ENCODE assay signal across 8 cellular contexts in the genomic region with DNA sequence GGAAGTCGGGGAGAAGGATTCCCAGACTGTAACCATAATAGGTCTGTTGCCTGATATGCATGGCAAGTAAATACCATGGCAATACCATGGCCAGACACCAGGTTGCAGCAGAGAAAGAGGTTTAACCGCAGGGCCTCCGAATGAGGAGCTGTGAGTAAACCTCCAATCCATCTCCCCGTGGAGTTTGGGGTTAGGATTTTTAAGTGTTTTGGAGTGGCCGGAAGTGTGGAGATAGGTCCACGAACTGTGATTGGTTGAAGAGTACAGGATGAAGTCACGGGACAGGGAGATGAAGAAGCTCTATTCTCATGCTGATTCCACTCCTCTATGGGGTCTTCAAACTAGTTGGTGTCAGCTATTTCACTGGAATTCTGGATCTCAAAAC.
DNase-seq lines count a peak whose midpoint lies in the region; ATAC-seq and TF ChIP-seq lines count a peak whose summit lies in the region.

No MANE protein-coding gene starts in this region.

- H3K27me3 ChIP-seq in DND-41 (ENCODE audit: insufficient read depth, low read length, poor library complexity) (peaks cover 7% of the 10 kb centered on the region), transverse colon (no peaks in the 10 kb centered on the region)

- peak; percentile 82 for ATAC-seq in DND-41 (ENCODE audit: insufficient read depth, low read depth)
- ATAC-seq in GM21381 (IDR thresholded peaks at IDR 0.05; ENCODE audit: unreplicated experiment): peak; percentile 88
- peak; percentile 98 for ATAC-seq in HG03565 (IDR thresholded peaks at IDR 0.05; ENCODE audit: unreplicated experiment)

- H3K79me2 ChIP-seq in DND-41 (ENCODE audit: insufficient read depth, low read length): no peaks in the 10 kb centered on the region

- no peaks in the 10 kb centered on the region for H4K20me1 ChIP-seq in DND-41 (ENCODE audit: insufficient read depth, low read length)

- no peak overlapping the region for H3K27ac ChIP-seq in DND-41 (ENCODE audit: low read length)
- no peak overlapping the region for H3K27ac ChIP-seq in transverse colon

- DNase-seq in DND-41 (peak; percentile 54), NCI-H82 (lab: John Stamatoyannopoulos, UW) (peak; percentile 90), fibroblast of the aortic adventitia (ENCODE audit: low read depth) (peak; percentile 74), non-pigmented ciliary epithelial cell (ENCODE audit: low read depth) (peak; percentile 47), transverse colon (peak; percentile 77)
- DNase-seq in activated T-cell treated with anti-CD3 and anti-CD28 coated beads, Interleukin-2, amount 50 U/mL, for 1 hour: peak; percentile 29

- H3K4me1 ChIP-seq in DND-41 (ENCODE audit: insufficient read depth, low read length) (no peaks in the 10 kb centered on the region), transverse colon (no peaks in the 10 kb centered on the region)

- H3K9me3 ChIP-seq in DND-41 (ENCODE audit: insufficient read depth, low read length, severe bottlenecking): no peaks in the 10 kb centered on the region
- no peaks in the 10 kb centered on the region for H3K9me3 ChIP-seq in transverse colon

- intact Hi-C loops in transverse colon (cut with DNase I; ENCODE audit: low total_unique reads): loop anchor here (10.0 kb wide), 1 partner anchor 193 kb away; no protein-coding TSS in a partner anchor

- no peak overlapping the region for H3K4me3 ChIP-seq in DND-41 (ENCODE audit: low read depth in 1 of 2, low read length in 2 of 2)
- no peak overlapping the region for H3K4me3 ChIP-seq in fibroblast of the aortic adventitia (ENCODE audit: low read depth, low read length)
- H3K4me3 ChIP-seq in transverse colon: no peak overlapping the region

- H3K36me3 ChIP-seq in DND-41 (ENCODE audit: insufficient read depth, low read length) (no peaks in the 10 kb centered on the region), transverse colon (no peaks in the 10 kb centered on the region)

- TF ChIP-seq EP300 in transverse colon (IDR thresholded peaks at IDR 0.05; ENCODE audit: low read depth): no peak

- TF ChIP-seq POLR2A in transverse colon (IDR thresholded peaks at IDR 0.05): no peak

- WGBS in transverse colon (ENCODE audit: low coverage in 1 of 2), 2 donors: 7 to 8% methylated on average over 5 to 7 of the region's 7 CpGs

- TF ChIP-seq CTCF in DND-41 (IDR thresholded peaks at IDR 0.05; ENCODE audit: borderline replicate concordance, extremely low read depth, low read length, poor library complexity, severe bottlenecking): peak; percentile 71
- TF ChIP-seq CTCF in fibroblast of the aortic adventitia (IDR thresholded peaks at IDR 0.05; ENCODE audit: insufficient read depth, low read length): peak; percentile 59
- TF ChIP-seq CTCF in transverse colon (IDR thresholded peaks at IDR 0.05): peak; percentile 64 to 82 (median 76)

- in situ Hi-C loops in transverse colon (cut with MboI; ENCODE audit: low pct_ligation_motif_present in 1 of 4, low pct_unique_long_range_greater_than_20kb in 1 of 4, low sequenced_read_pairs in 3 of 4): loop anchor here (10.0 to 25.0 kb wide), 4 partner anchors 163 to 193 kb away; no protein-coding TSS in a partner anchor

- H2AFZ ChIP-seq in DND-41 (ENCODE audit: low read depth, low read length): no peak overlapping the region

- no peak overlapping the region for H3K4me2 ChIP-seq in DND-41 (ENCODE audit: insufficient read depth, low read length)

- no peak overlapping the region for H3K9ac ChIP-seq in DND-41 (ENCODE audit: low read depth, low read length)

Comparison
In these comparisons a context has a peak if more than half of its experiments do, and no peak if none do; other contexts are left out.
1. DNase-seq: peak in every context shown above with its lines; median percentile 90 in NCI-H82; 77 in transverse colon; 74 in fibroblast of the aortic adventitia; 54 in DND-41; 47 in non-pigmented ciliary epithelial cell; 29 in activated T-cell treated with anti-CD3 and anti-CD28 coated beads, Interleukin-2, amount 50 U/mL, for 1 hour.